In genomic region chr16:70065746-70066658, GRCh38 we compare ENCODE assay signal across 8 cellular contexts. TPM values are rescaled to one million over a fixed set of nuclear protein-coding genes. Genes with fewer than 3 reads are reported as not detected.
DNase-seq lines count a peak whose midpoint lies in the region; ATAC-seq, FAIRE-seq and TF ChIP-seq lines count a peak whose summit lies in the region.
"Not testable (repeated sequence)": the region's sequence is repeated elsewhere in the genome, so short reads cannot be mapped to it uniquely, and the experiment has no call there.

No MANE protein-coding gene starts in this region.

- peak; percentile 26 to 54; a peak in 2 of 4 replicates for TF ChIP-seq POLR2A in HepG2 (IDR thresholded peaks at IDR 0.05; ENCODE audit: insufficient read depth in 1 of 2, low read depth in 2 of 2, low read length in 2 of 2)

- not testable (repeated sequence) for H3K9me3 ChIP-seq in CD4-positive, alpha-beta T cell (ENCODE audit: control insufficient read depth, low read length); HepG2 (ENCODE audit: low read length)

- H3K27ac ChIP-seq in CD4-positive, alpha-beta T cell (ENCODE audit: low read depth, low read length), result not testable (repeated sequence)
- H3K27ac ChIP-seq in HepG2 (ENCODE audit: extremely low read length, insufficient read depth, low read length), result peak overlapping the region; percentile 69

- TSS peak; percentile 74 for BruUV-seq in HepG2 (replicated peaks; lab: Mats Ljungman, UMichigan)

- H3K9me3 Mint-ChIP-seq in CD4-positive, alpha-beta T cell; dendritic cell treated with granulocyte-macrophage colony-stimulating factor and Interleukin-4, amounts not matched to agents 40 ng/mL and 50 ng/mL, for 4 days: not testable (repeated sequence)

- peak overlapping the region; percentile 90 for H3K4me2 ChIP-seq in HepG2 (ENCODE audit: low read depth, low read length)

- H4K20me1 ChIP-seq in HepG2 (ENCODE audit: insufficient read depth, low read length), result not testable (repeated sequence)

- FAIRE-seq in HepG2 (lab: Jason Lieb, UNC), result not testable (repeated sequence)

- peak overlapping the region; percentile 71 for H3K9ac ChIP-seq in HepG2 (ENCODE audit: insufficient read depth, low read depth, low read length)

- CTCF ChIA-PET in CD4-positive, alpha-beta T cell (lab: Charles Lee); HepG2 (lab: Yijun Ruan, JAX; ENCODE audit: low intra/inter-chr PET ratio, low total read pairs): not testable (repeated sequence)

- H3K27me3 Mint-ChIP-seq in CD4-positive, alpha-beta T cell; dendritic cell treated with granulocyte-macrophage colony-stimulating factor and Interleukin-4, amounts not matched to agents 40 ng/mL and 50 ng/mL, for 4 days: not testable (repeated sequence)

- peak; percentile 90 for ATAC-seq in CD4-positive, alpha-beta T cell (ENCODE audit: poor library complexity)
- ATAC-seq in GM19455 (IDR thresholded peaks at IDR 0.05; ENCODE audit: unreplicated experiment) (peak; percentile 90), HG03571 (IDR thresholded peaks at IDR 0.05; ENCODE audit: unreplicated experiment) (peak; percentile 87), HepG2 (peak; percentile 85)

- peak; percentile 28; the same call in 1 of the 2 replicates for TF ChIP-seq RAD21 in HepG2 (CRISPR knock-in tag; IDR thresholded peaks at IDR 0.05)

- in situ Hi-C loops in HepG2 (cut with HindIII; ENCODE audit: extremely low pct_ligation_motif_present, low pct_unique_long_range_greater_than_20kb), result not testable (repeated sequence)

- H3K36me3 Mint-ChIP-seq in CD4-positive, alpha-beta T cell (ENCODE audit: low read depth); dendritic cell treated with granulocyte-macrophage colony-stimulating factor and Interleukin-4, amounts not matched to agents 40 ng/mL and 50 ng/mL, for 4 days (ENCODE audit: low read depth): not testable (repeated sequence)

- intact Hi-C loops in CD4-positive, alpha-beta T cell (cut with DNase I, micrococcal nuclease), result loop anchor here in 1 of 2 experiments (1.0 kb wide), 1 partner anchor 40 kb away; no protein-coding TSS in a partner anchor
- intact Hi-C loops in dendritic cell treated with granulocyte-macrophage colony-stimulating factor and Interleukin-4, amounts not matched to agents 40 ng/mL and 50 ng/mL, for 4 days (cut with micrococcal nuclease), result not testable (repeated sequence)
- intact Hi-C loops in HepG2 (cut with micrococcal nuclease; ENCODE audit: unreplicated experiment), result loop anchor here (10.0 kb wide), 1 partner anchor 89 kb away; no protein-coding TSS in a partner anchor

- peak; percentile 88 to 94 (median 92) for DNase-seq in CD4-positive, alpha-beta T cell
- DNase-seq in NCI-H748 (lab: John Stamatoyannopoulos, UW; ENCODE audit: unreplicated experiment) (peak; percentile 88), HepG2 (ENCODE audit: low spot score) (peak; percentile 81)
- peak; percentile 81 to 83 for DNase-seq in activated CD4-positive, alpha-beta T cell treated with anti-CD3 and anti-CD28 coated beads, Interleukin-2, amount 50 U/mL, for 24 hours (ENCODE audit: low read depth in 1 of 2, low spot score in 1 of 2)
- peak; percentile 84 to 86 for DNase-seq in stimulated activated CD4-positive, alpha-beta T cell treated with anti-CD3 and anti-CD28 coated beads, Interleukin-2, amount 100 ng/mL, for 48 hours

- H3K36me3 ChIP-seq in HepG2 (replicated peaks in 1 of 2; ENCODE audit: control insufficient read depth in 1 of 2, insufficient read depth in 2 of 2, low read length in 2 of 2), result not testable (repeated sequence)

- TF ChIP-seq EP300 in HepG2 (IDR thresholded peaks at IDR 0.05; ENCODE audit: low read depth in 2 of 2, low read length in 2 of 2); HepG2 (CRISPR knock-in tag; IDR thresholded peaks at IDR 0.05; ENCODE audit: borderline replicate concordance): not testable (repeated sequence)

- peak overlapping the region; percentile 88 for H3K27ac Mint-ChIP-seq in CD4-positive, alpha-beta T cell
- peak overlapping the region; percentile 63 for H3K27ac Mint-ChIP-seq in dendritic cell treated with granulocyte-macrophage colony-stimulating factor and Interleukin-4, amounts not matched to agents 40 ng/mL and 50 ng/mL, for 4 days

- H3K4me1 Mint-ChIP-seq in CD4-positive, alpha-beta T cell (ENCODE audit: low read depth); dendritic cell treated with granulocyte-macrophage colony-stimulating factor and Interleukin-4, amounts not matched to agents 40 ng/mL and 50 ng/mL, for 4 days (ENCODE audit: low read depth): not testable (repeated sequence)

- H3K4me1 ChIP-seq in HepG2 (ENCODE audit: insufficient read depth, low read length), result peaks cover 42% of the 10 kb centered on the region

- H3K27me3 ChIP-seq in CD4-positive, alpha-beta T cell (ENCODE audit: control insufficient read depth, insufficient read depth, low read length); HepG2 (ENCODE audit: control insufficient read depth in 1 of 2, insufficient read depth in 2 of 2, low read length in 2 of 2): not testable (repeated sequence)

- POLR2A ChIA-PET in CD4-positive, alpha-beta T cell (lab: Charles Lee), result interaction anchor here (0.6 kb wide), 1 partner anchor 49 kb away, joined by 3 read pairs; no protein-coding TSS in a partner anchor
- POLR2A ChIA-PET in HepG2 (lab: Yijun Ruan, JAX), result interaction anchor here (1.1 kb wide), 1 partner anchor 223 kb away, joined by 3 read pairs; the partner anchor contains the start of gene AARS1

- H3K4me3 Mint-ChIP-seq in CD4-positive, alpha-beta T cell, result peak overlapping the region; percentile 92
- H3K4me3 Mint-ChIP-seq in dendritic cell treated with granulocyte-macrophage colony-stimulating factor and Interleukin-4, amounts not matched to agents 40 ng/mL and 50 ng/mL, for 4 days, result peak overlapping the region; percentile 73

- peaks cover 30% of the 10 kb centered on the region for H3K79me2 ChIP-seq in HepG2 (ENCODE audit: insufficient read depth, low read length)

- WGBS in HepG2 (ENCODE audit: low lambda C conversion rate), result under 1% methylated on average over 38 of the region's 62 CpGs

- TF ChIP-seq CTCF in CD4-positive, alpha-beta T cell (IDR thresholded peaks at IDR 0.05), result not testable (repeated sequence)
- TF ChIP-seq CTCF in HepG2 (CRISPR knock-in tag; IDR thresholded peaks at IDR 0.05), result peak; percentile 17; the same call in 1 of the 2 replicates

- not testable (repeated sequence) for H2AFZ ChIP-seq in HepG2 (ENCODE audit: low read length)

- H3K4me3 ChIP-seq in HepG2 (replicated peaks in 1 of 3; ENCODE audit: insufficient read depth in 1 of 3, low read depth in 2 of 3, low read length in 3 of 3), result peak overlapping the region; percentile 66 to 81 (median 70)

TF ChIP-seq in HepG2, 621 proteins besides CTCF, POLR2A, EP300 and RAD21 (continues in another document):
- TF ChIP-seq CCDC6 (CRISPR knock-in tag; IDR thresholded peaks at IDR 0.05), result peak; percentile 76
- TF ChIP-seq SP4 (CRISPR knock-in tag; IDR thresholded peaks at IDR 0.05), result peak; percentile 79
- 0 out of 2 replicates have a peak, but pooled peaks have one; percentile 54 for TF ChIP-seq ZNF709 (CRISPR knock-in tag; IDR thresholded peaks at IDR 0.05)
- TF ChIP-seq YEATS4 (CRISPR knock-in tag; IDR thresholded peaks at IDR 0.05; ENCODE audit: borderline replicate concordance), result 0 out of 2 replicates have a peak, but pooled peaks have one; percentile 23
- TF ChIP-seq MYPOP (CRISPR knock-in tag; IDR thresholded peaks at IDR 0.05), result 0 out of 2 replicates have a peak, but pooled peaks have one; percentile 37
- TF ChIP-seq ZFX (CRISPR knock-in tag; IDR thresholded peaks at IDR 0.05; ENCODE audit: low read depth), result peak; percentile 88
- TF ChIP-seq ATF7-NPFF (CRISPR knock-in tag; IDR thresholded peaks at IDR 0.05; ENCODE audit: low read depth), result peak; percentile 58; the same call in 1 of the 2 replicates
- TF ChIP-seq ZNF501 (CRISPR knock-in tag; IDR thresholded peaks at IDR 0.05), result peak; percentile 91
- TF ChIP-seq SALL1 (CRISPR knock-in tag; IDR thresholded peaks at IDR 0.05), result peak; percentile 84
- peak; percentile 53 for TF ChIP-seq POLR2G (IDR thresholded peaks at IDR 0.05; ENCODE audit: low read depth, low read length)

RNA-seq across cellular contexts. Expression of gene PDPR, which starts 48.1 kb away (rescaled TPM):
- total RNA-seq in CD4-positive, alpha-beta T cell, result 10 to 100 TPM; 20.6 to 20.8 TPM
- total RNA-seq in HepG2 (2016; rRNA removed; fragmentation: Illumina TruSeq; extraction: Trizol), result 7.2 and 19.5 TPM in 2 replicates
- 4.1 and 4.7 TPM in 2 replicates for total RNA-seq in HepG2 (2016; cell fraction: cytosol; rRNA removed; fragmentation: Illumina TruSeq; extraction: Trizol; ENCODE audit: low read depth)
- total RNA-seq in HepG2 (2016; cell fraction: insoluble cytoplasmic fraction; rRNA removed; fragmentation: Illumina TruSeq; extraction: Trizol), result 6.8 and 18.8 TPM in 2 replicates
- total RNA-seq in HepG2 (2016; cell fraction: membrane; rRNA removed; fragmentation: Illumina TruSeq; extraction: Trizol), result 3.9 TPM in 2 replicates
- total RNA-seq in HepG2 (2016; cell fraction: nucleus; rRNA removed; fragmentation: Illumina TruSeq; extraction: Trizol), result 25.7 and 29.8 TPM in 2 replicates
- 29.9 and 30.6 TPM in 2 replicates for polyA plus RNA-seq in HepG2 (2011; rRNA removed)
- polyA plus RNA-seq in HepG2 (2011; cell fraction: cytosol; rRNA removed), result 18.1 and 18.9 TPM in 2 replicates
- polyA plus RNA-seq in HepG2 (2011; cell fraction: nucleus; rRNA removed), result 46.6 and 49.7 TPM in 2 replicates
- 17.6 and 18.4 TPM in 2 replicates for polyA plus RNA-seq in HepG2 (2012)
- 0.85 and 0.92 TPM in 2 replicates for polyA plus RNA-seq in HepG2 (2016; cell fraction: cytosol; fragmentation: Illumina TruSeq; extraction: Trizol; ENCODE audit: low read depth)
- polyA plus RNA-seq in HepG2 (2016; cell fraction: insoluble cytoplasmic fraction; fragmentation: Illumina TruSeq; extraction: Trizol; ENCODE audit: low read depth), result 5.4 and 6.4 TPM in 2 replicates
- polyA plus RNA-seq in HepG2 (2016; cell fraction: membrane; fragmentation: Illumina TruSeq; extraction: Trizol; ENCODE audit: low read depth), result 1.9 TPM in 2 replicates
- polyA plus RNA-seq in HepG2 (2016; cell fraction: nucleus; fragmentation: Illumina TruSeq; extraction: Trizol; ENCODE audit: insufficient read depth, low read depth), result 41.4 and 43.2 TPM in 2 replicates
- 61.1 and 96.4 TPM in 2 replicates for polyA minus RNA-seq in HepG2 (2011; rRNA and poly(A)+ RNA removed; ENCODE audit: low replicate concordance)
- polyA minus RNA-seq in HepG2 (2011; cell fraction: cytosol; rRNA and poly(A)+ RNA removed), result 25.1 and 32.3 TPM in 2 replicates
- 50.5 and 53.6 TPM in 2 replicates for polyA minus RNA-seq in HepG2 (2011; cell fraction: nucleus; rRNA and poly(A)+ RNA removed)
